Comparison of ENCODE assay signal across 1 cellular context in the genomic region with DNA sequence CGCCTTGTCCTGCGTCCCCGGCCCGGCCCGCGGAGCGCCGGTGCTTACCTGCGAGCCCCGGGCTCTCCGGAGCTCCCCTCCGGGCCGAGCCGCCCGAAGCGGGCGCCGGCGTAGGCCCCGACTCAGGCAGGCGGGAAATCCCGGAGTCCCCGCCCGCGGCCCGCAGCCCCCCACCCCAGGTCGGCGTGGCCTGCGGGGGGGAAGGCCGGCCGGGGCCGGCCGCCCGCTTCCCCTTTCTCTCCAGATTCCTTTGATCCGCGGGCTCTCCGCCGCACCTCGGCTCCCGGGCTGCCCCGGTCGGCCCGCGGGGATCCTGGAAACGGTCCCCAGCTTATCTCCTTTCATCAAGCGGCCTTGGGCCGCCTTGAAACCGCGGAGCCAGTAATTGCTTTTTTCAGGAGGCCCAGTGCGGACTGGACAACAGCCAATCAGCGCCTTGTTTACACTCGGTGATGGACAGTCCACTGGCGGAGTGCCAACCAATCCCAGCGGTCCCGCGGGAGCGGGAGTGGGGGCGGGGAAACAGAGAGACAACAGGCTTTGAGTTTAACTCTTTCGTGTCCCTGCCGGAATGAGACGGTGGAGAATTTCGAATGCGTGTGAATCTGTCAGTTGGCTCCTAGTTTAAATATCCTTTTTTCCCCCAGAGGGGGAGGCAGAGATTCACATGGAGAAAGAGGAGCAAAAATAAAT.
A peak's percentile ranks its signal among the peaks of the same experiment; 100 is the strongest.
TF ChIP-seq lines count a peak whose summit lies in the region.

No MANE protein-coding gene starts in this region.

TF ChIP-seq in HepG2, 621 proteins besides CTCF, POLR2A, EP300 and RAD21 (continued from another document and continues in another):
- TF ChIP-seq, protein P1, sequence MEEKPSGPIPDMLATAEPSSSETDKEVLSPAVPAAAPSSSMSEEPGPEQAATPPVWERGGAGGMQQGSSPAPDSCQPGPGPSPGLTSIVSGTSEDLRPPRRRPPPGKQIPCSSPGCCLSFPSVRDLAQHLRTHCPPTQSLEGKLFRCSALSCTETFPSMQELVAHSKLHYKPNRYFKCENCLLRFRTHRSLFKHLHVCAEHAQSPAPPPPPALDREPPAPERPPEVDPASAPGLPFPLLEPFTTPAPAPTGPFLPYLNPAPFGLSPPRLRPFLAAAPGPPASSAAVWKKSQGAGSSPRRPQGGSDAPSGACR (CRISPR knock-in tag; IDR thresholded peaks at IDR 0.05): peak; percentile 52; the same call in 1 of the 2 replicates
- TF ChIP-seq ZNF816 (CRISPR knock-in tag; IDR thresholded peaks at IDR 0.05; ENCODE audit: borderline replicate concordance) (peak; percentile 72), TSC22D2 (CRISPR knock-in tag; IDR thresholded peaks at IDR 0.05; ENCODE audit: borderline replicate concordance) (0 out of 2 replicates have a peak, but pooled peaks have one; percentile 81), ZIK1 (CRISPR knock-in tag; IDR thresholded peaks at IDR 0.05; ENCODE audit: borderline replicate concordance, low read depth) (no peak; the same call in 1 of the 2 replicates), TBX3 (IDR thresholded peaks at IDR 0.05; ENCODE audit: borderline replicate concordance) (peak; percentile 71), NR2F2 (IDR thresholded peaks at IDR 0.05; ENCODE audit: borderline replicate concordance, low read depth) (peak; percentile 61; the same call in 1 of the 2 replicates), ZNF550 (CRISPR knock-in tag; IDR thresholded peaks at IDR 0.05; ENCODE audit: borderline replicate concordance) (no peak; the same call in 1 of the 2 replicates), ZNF101 (CRISPR knock-in tag; IDR thresholded peaks at IDR 0.05; ENCODE audit: borderline replicate concordance, low read depth) (no peak), ZNF773 (CRISPR knock-in tag; IDR thresholded peaks at IDR 0.05; ENCODE audit: borderline replicate concordance) (0 out of 2 replicates have a peak, but pooled peaks have one; percentile 16), FLYWCH1 (CRISPR knock-in tag; IDR thresholded peaks at IDR 0.05) (no peak), NFIB (CRISPR knock-in tag; IDR thresholded peaks at IDR 0.05; ENCODE audit: borderline replicate concordance) (peak; percentile 100)
- TF ChIP-seq, protein P2, sequence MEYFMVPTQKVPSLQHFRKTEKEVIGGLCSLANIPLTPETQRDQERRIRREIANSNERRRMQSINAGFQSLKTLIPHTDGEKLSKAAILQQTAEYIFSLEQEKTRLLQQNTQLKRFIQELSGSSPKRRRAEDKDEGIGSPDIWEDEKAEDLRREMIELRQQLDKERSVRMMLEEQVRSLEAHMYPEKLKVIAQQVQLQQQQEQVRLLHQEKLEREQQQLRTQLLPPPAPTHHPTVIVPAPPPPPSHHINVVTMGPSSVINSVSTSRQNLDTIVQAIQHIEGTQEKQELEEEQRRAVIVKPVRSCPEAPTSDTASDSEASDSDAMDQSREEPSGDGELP (IDR thresholded peaks at IDR 0.05; ENCODE audit: borderline replicate concordance, low read depth): 0 out of 2 replicates have a peak, but pooled peaks have one; percentile 63
- TF ChIP-seq, protein P3, sequence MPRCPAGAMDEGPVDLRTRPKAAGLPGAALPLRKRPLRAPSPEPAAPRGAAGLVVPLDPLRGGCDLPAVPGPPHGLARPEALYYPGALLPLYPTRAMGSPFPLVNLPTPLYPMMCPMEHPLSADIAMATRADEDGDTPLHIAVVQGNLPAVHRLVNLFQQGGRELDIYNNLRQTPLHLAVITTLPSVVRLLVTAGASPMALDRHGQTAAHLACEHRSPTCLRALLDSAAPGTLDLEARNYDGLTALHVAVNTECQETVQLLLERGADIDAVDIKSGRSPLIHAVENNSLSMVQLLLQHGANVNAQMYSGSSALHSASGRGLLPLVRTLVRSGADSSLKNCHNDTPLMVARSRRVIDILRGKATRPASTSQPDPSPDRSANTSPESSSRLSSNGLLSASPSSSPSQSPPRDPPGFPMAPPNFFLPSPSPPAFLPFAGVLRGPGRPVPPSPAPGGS (CRISPR knock-in tag; IDR thresholded peaks at IDR 0.05): no peak
- TF ChIP-seq, protein P4, sequence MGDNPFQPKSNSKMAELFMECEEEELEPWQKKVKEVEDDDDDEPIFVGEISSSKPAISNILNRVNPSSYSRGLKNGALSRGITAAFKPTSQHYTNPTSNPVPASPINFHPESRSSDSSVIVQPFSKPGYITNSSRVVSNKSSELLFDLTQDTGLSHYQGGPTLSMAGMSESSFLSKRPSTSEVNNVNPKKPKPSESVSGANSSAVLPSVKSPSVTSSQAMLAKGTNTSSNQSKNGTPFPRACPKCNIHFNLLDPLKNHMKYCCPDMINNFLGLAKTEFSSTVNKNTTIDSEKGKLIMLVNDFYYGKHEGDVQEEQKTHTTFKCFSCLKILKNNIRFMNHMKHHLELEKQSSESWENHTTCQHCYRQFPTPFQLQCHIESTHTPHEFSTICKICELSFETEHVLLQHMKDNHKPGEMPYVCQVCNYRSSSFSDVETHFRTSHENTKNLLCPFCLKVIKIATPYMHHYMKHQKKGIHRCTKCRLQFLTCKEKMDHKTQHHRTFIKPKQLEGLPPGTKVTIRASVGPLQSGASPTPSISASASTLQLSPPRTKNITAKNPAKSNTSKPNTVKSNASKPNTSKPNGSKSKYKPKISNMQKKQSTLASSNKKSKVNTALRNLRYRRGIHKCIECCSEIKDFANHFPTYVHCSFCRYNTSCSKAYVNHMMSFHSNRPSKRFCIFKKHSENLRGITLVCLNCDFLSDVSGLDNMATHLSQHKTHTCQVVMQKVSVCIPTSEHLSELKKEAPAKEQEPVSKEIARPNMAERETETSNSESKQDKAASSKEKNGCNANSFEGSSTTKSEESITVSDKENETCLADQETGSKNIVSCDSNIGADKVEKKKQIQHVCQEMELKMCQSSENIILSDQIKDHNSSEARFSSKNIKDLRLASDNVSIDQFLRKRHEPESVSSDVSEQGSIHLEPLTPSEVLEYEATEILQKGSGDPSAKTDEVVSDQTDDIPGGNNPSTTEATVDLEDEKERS (CRISPR knock-in tag; IDR thresholded peaks at IDR 0.05): 0 out of 2 replicates have a peak, but pooled peaks have one; percentile 46
- TF ChIP-seq, protein P5, sequence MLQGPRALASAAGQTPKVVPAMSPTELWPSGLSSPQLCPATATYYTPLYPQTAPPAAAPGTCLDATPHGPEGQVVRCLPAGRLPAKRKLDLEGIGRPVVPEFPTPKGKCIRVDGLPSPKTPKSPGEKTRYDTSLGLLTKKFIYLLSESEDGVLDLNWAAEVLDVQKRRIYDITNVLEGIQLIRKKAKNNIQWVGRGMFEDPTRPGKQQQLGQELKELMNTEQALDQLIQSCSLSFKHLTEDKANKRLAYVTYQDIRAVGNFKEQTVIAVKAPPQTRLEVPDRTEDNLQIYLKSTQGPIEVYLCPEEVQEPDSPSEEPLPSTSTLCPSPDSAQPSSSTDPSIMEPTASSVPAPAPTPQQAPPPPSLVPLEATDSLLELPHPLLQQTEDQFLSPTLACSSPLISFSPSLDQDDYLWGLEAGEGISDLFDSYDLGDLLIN (CRISPR knock-in tag; IDR thresholded peaks at IDR 0.05; ENCODE audit: borderline replicate concordance): no peak; the same call in 1 of the 2 replicates
- TF ChIP-seq, protein P6, sequence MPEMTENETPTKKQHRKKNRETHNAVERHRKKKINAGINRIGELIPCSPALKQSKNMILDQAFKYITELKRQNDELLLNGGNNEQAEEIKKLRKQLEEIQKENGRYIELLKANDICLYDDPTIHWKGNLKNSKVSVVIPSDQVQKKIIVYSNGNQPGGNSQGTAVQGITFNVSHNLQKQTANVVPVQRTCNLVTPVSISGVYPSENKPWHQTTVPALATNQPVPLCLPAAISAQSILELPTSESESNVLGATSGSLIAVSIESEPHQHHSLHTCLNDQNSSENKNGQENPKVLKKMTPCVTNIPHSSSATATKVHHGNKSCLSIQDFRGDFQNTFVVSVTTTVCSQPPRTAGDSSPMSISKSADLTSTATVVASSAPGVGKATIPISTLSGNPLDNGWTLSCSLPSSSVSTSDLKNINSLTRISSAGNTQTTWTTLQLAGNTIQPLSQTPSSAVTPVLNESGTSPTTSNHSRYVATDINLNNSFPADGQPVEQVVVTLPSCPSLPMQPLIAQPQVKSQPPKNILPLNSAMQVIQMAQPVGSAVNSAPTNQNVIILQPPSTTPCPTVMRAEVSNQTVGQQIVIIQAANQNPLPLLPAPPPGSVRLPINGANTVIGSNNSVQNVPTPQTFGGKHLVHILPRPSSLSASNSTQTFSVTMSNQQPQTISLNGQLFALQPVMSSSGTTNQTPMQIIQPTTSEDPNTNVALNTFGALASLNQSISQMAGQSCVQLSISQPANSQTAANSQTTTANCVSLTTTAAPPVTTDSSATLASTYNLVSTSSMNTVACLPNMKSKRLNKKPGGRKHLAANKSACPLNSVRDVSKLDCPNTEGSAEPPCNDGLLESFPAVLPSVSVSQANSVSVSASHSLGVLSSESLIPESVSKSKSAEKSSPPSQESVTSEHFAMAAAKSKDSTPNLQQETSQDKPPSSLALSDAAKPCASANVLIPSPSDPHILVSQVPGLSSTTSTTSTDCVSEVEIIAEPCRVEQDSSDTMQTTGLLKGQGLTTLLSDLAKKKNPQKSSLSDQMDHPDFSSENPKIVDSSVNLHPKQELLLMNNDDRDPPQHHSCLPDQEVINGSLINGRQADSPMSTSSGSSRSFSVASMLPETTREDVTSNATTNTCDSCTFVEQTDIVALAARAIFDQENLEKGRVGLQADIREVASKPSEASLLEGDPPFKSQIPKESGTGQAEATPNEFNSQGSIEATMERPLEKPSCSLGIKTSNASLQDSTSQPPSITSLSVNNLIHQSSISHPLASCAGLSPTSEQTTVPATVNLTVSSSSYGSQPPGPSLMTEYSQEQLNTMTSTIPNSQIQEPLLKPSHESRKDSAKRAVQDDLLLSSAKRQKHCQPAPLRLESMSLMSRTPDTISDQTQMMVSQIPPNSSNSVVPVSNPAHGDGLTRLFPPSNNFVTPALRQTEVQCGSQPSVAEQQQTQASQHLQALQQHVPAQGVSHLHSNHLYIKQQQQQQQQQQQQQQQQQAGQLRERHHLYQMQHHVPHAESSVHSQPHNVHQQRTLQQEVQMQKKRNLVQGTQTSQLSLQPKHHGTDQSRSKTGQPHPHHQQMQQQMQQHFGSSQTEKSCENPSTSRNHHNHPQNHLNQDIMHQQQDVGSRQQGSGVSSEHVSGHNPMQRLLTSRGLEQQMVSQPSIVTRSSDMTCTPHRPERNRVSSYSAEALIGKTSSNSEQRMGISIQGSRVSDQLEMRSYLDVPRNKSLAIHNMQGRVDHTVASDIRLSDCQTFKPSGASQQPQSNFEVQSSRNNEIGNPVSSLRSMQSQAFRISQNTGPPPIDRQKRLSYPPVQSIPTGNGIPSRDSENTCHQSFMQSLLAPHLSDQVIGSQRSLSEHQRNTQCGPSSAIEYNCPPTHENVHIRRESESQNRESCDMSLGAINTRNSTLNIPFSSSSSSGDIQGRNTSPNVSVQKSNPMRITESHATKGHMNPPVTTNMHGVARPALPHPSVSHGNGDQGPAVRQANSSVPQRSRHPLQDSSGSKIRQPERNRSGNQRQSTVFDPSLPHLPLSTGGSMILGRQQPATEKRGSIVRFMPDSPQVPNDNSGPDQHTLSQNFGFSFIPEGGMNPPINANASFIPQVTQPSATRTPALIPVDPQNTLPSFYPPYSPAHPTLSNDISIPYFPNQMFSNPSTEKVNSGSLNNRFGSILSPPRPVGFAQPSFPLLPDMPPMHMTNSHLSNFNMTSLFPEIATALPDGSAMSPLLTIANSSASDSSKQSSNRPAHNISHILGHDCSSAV (CRISPR knock-in tag; IDR thresholded peaks at IDR 0.05; ENCODE audit: borderline replicate concordance): 0 out of 2 replicates have a peak, but pooled peaks have one; percentile 62
- TF ChIP-seq, protein P7, sequence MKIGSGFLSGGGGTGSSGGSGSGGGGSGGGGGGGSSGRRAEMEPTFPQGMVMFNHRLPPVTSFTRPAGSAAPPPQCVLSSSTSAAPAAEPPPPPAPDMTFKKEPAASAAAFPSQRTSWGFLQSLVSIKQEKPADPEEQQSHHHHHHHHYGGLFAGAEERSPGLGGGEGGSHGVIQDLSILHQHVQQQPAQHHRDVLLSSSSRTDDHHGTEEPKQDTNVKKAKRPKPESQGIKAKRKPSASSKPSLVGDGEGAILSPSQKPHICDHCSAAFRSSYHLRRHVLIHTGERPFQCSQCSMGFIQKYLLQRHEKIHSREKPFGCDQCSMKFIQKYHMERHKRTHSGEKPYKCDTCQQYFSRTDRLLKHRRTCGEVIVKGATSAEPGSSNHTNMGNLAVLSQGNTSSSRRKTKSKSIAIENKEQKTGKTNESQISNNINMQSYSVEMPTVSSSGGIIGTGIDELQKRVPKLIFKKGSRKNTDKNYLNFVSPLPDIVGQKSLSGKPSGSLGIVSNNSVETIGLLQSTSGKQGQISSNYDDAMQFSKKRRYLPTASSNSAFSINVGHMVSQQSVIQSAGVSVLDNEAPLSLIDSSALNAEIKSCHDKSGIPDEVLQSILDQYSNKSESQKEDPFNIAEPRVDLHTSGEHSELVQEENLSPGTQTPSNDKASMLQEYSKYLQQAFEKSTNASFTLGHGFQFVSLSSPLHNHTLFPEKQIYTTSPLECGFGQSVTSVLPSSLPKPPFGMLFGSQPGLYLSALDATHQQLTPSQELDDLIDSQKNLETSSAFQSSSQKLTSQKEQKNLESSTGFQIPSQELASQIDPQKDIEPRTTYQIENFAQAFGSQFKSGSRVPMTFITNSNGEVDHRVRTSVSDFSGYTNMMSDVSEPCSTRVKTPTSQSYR (CRISPR knock-in tag; IDR thresholded peaks at IDR 0.05; ENCODE audit: borderline replicate concordance): peak; percentile 98
- TF ChIP-seq, protein P8, sequence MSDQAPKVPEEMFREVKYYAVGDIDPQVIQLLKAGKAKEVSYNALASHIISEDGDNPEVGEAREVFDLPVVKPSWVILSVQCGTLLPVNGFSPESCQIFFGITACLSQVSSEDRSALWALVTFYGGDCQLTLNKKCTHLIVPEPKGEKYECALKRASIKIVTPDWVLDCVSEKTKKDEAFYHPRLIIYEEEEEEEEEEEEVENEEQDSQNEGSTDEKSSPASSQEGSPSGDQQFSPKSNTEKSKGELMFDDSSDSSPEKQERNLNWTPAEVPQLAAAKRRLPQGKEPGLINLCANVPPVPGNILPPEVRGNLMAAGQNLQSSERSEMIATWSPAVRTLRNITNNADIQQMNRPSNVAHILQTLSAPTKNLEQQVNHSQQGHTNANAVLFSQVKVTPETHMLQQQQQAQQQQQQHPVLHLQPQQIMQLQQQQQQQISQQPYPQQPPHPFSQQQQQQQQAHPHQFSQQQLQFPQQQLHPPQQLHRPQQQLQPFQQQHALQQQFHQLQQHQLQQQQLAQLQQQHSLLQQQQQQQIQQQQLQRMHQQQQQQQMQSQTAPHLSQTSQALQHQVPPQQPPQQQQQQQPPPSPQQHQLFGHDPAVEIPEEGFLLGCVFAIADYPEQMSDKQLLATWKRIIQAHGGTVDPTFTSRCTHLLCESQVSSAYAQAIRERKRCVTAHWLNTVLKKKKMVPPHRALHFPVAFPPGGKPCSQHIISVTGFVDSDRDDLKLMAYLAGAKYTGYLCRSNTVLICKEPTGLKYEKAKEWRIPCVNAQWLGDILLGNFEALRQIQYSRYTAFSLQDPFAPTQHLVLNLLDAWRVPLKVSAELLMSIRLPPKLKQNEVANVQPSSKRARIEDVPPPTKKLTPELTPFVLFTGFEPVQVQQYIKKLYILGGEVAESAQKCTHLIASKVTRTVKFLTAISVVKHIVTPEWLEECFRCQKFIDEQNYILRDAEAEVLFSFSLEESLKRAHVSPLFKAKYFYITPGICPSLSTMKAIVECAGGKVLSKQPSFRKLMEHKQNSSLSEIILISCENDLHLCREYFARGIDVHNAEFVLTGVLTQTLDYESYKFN (CRISPR knock-in tag; conservative IDR thresholded peaks at IDR 0.05): peak; percentile 87
